In the genomic region with DNA sequence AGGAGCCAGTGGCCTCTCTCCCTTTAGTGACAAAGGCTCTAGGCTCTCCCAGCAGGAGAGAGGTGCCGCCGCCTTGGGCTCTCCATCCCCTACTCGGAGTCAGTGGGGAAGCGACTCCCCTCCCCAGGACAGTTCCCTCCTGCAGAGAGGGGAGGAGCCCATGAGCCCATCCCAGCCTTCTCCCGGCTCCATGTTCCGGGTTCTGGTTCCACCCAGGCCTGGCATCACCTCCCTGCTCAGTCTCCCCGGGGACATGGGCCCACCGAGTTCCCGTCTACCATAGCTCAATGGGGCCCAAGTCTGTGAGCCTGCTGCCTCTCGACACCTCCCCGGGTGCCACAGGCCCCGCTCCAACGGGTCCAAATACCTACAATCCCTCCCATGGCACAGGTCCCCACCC, we compare ENCODE assay signal across 22 cellular contexts.
DNase-seq lines count a peak whose midpoint lies in the region; ATAC-seq and TF ChIP-seq lines count a peak whose summit lies in the region.
"Had no signal": no experiment of that assay in that cellular context is flagged by ENCODE, and none has a peak within 500 bp of the region (broad histone marks: within the 10 kb centered on the region; RNA-seq: fewer than 3 reads in every experiment).

No MANE protein-coding gene starts in this region.

- H3K27me3 ChIP-seq in H7 (ENCODE audit: control insufficient read depth, insufficient read depth, low read length): no peaks in the 10 kb centered on the region
- no peaks in the 10 kb centered on the region for H3K27me3 ChIP-seq in Panc1 (ENCODE audit: control insufficient read depth, insufficient read depth, low read length)
- no peaks in the 10 kb centered on the region for H3K27me3 ChIP-seq in lower lobe of right lung (ENCODE audit: low read depth)
- H3K27me3 ChIP-seq in BE2C: no peaks in the 10 kb centered on the region

- CTCF ChIA-PET in Panc1 (lab: Charles Lee): no interaction called here

- no TSS peak for BruUV-seq in Panc1 (replicated peaks; lab: Mats Ljungman, UMichigan)

- H3K4me1 ChIP-seq in Panc1 (ENCODE audit: control insufficient read depth, insufficient read depth, low read length) (no peaks in the 10 kb centered on the region), lower lobe of right lung (peaks cover 7% of the 10 kb centered on the region), BE2C (no peaks in the 10 kb centered on the region)
- H3K4me1 ChIP-seq: A549 had no signal

- POLR2A ChIA-PET in Panc1 (lab: Charles Lee): interaction anchor here (0.7 kb wide), 1 partner anchor 19 kb away, joined by 6 read pairs; no protein-coding TSS in a partner anchor

- no peaks in the 10 kb centered on the region for H3K9me3 ChIP-seq in Panc1 (ENCODE audit: control insufficient read depth, insufficient read depth, low read depth, low read length)
- no peaks in the 10 kb centered on the region for H3K9me3 ChIP-seq in lower lobe of right lung
- H3K9me3 ChIP-seq in BE2C: peaks cover 6% of the 10 kb centered on the region
- H3K9me3 ChIP-seq: A549 had no signal

- in situ Hi-C loops in Panc1 (cut with HindIII; ENCODE audit: low pct_unique_long_range_greater_than_20kb, low sequenced_read_pairs): no loop called here

- H3K27ac ChIP-seq in Panc1 (ENCODE audit: low read length): no peak overlapping the region
- no peak overlapping the region for H3K27ac ChIP-seq in lower lobe of right lung
- H3K27ac ChIP-seq: A549, GM23248 had no signal

- intact Hi-C loops in Panc1 (cut with micrococcal nuclease; ENCODE audit: unreplicated experiment) (no loop called here), lower lobe of right lung (cut with DNase I) (no loop called here), posterior vena cava (cut with DNase I) (loop anchor here in 1 of 2 donors (10.0 kb wide), 1 partner anchor 145 kb away; a partner anchor contains a TSS)

- H3K36me3 ChIP-seq in H7 (replicated peaks; ENCODE audit: control insufficient read depth, insufficient read depth, low read length) (no peaks in the 10 kb centered on the region), Panc1 (ENCODE audit: control insufficient read depth, insufficient read depth, low read length) (no peaks in the 10 kb centered on the region), lower lobe of right lung (no peaks in the 10 kb centered on the region), BE2C (no peaks in the 10 kb centered on the region)

- H3K4me3 ChIP-seq in H7 (ENCODE audit: insufficient read depth, low read depth, low read length) (no peak overlapping the region), Panc1 (ENCODE audit: low read depth in 2 of 2, low read length in 2 of 2) (no peak overlapping the region), lower lobe of right lung (no peak overlapping the region), BE2C (ENCODE audit: low read depth, low read length) (no peak overlapping the region)
- H3K4me3 ChIP-seq: A549, GM23248 had no signal

- ATAC-seq in Panc1: peak; percentile 35; the same call in 1 of the 2 replicates
- ATAC-seq in lower lobe of right lung: no peak
- no peak for ATAC-seq in HG02852 (IDR thresholded peaks at IDR 0.05; ENCODE audit: unreplicated experiment)
- ATAC-seq in HG02759 (IDR thresholded peaks at IDR 0.05; ENCODE audit: unreplicated experiment): no peak
- ATAC-seq: A549, HCT116 had no signal

- DNase-seq in H7: peak; percentile 52
- DNase-seq in Panc1 (ENCODE audit: low read depth, low spot score): no peak
- DNase-seq in lower lobe of right lung: peak; percentile 15
- peak; percentile 41 for DNase-seq in posterior vena cava (ENCODE audit: low spot score)
- DNase-seq in BE2C: no peak
- DNase-seq: 8988T; ACHN; AML-193; C1 segment of cervical spinal cord; Calu3; CD4-positive, alpha-beta memory T cell; COR-L47; DMS53; DMS79 treated with DMSO at 0.1 percent for 48 hours; GF-D8; GM23248; H9; HFFc6 had no signal

- TF ChIP-seq CTCF in Panc1 (IDR thresholded peaks at IDR 0.05) (no peak), lower lobe of right lung (IDR thresholded peaks at IDR 0.05) (no peak), BE2C (IDR thresholded peaks at IDR 0.05; ENCODE audit: low read depth, low read length) (no peak)

Comparison
In these comparisons a context has a peak if more than half of its experiments do, and no peak if none do; other contexts are left out.
1. DNase-seq: peak in H7 (single experiment), lower lobe of right lung (single experiment) and posterior vena cava (single experiment); none in Panc1 (single experiment) and BE2C (single experiment).